8 cellular contexts compared by ENCODE assay signal in genomic region chr19:4866595-4867424, GRCh38. TPM values are rescaled to one million over a fixed set of nuclear protein-coding genes. Genes with fewer than 3 reads are reported as not detected.
A peak's percentile ranks its signal among the peaks of the same experiment; 100 is the strongest.
DNase-seq lines count a peak whose midpoint lies in the region; ATAC-seq and TF ChIP-seq lines count a peak whose summit lies in the region.

No MANE protein-coding gene starts in this region.

- BruUV-seq in A673 (replicated peaks; lab: Mats Ljungman, UMichigan), result TSS peak; percentile 68

- H3K9me3 Mint-ChIP-seq in WTC11, result no peaks in the 10 kb centered on the region

- WGBS in liver, result 5% methylated on average over 22 of the region's 22 CpGs

- CTCF ChIA-PET in A673 (lab: Charles Lee), result interaction anchor here (0.6 to 1.0 kb wide), 3 partner anchors 15 to 160 kb away, joined by 3 read pairs; no protein-coding TSS in a partner anchor
- CTCF ChIA-PET in WTC11 (lab: Charles Lee), result interaction anchor here (0.7 to 4.0 kb wide), 13 partner anchors 9 to 220 kb away, joined by 3 to 33 read pairs (median 5); partner anchors contain the start of genes FEM1A and KDM4B

- H3K4me3 ChIP-seq in A673 (ENCODE audit: low read depth, low read length, poor library complexity, severe bottlenecking) (peak overlapping the region; percentile 84), liver (ENCODE audit: low read depth in 1 of 3, low read length in 3 of 3) (peak overlapping the region; percentile 77 to 86 (median 82))

- TF ChIP-seq RAD21 in liver (IDR thresholded peaks at IDR 0.05), result peak in 1 of 2 donors; percentile 10

- H3K36me3 ChIP-seq in A673 (ENCODE audit: insufficient read depth, low read length, poor library complexity, severe bottlenecking), result no peaks in the 10 kb centered on the region
- H3K36me3 ChIP-seq in liver (ENCODE audit: control insufficient read depth in 4 of 4, insufficient read depth in 3 of 4, low read depth in 1 of 4, low read length in 3 of 4), result peaks cover 0 to 2% (median 2%) of the 10 kb centered on the region in 4 donors

- TF ChIP-seq CTCF in A673 (conservative IDR thresholded peaks at IDR 0.05; ENCODE audit: low read depth, low read length) (no peak), WTC11 (IDR thresholded peaks at IDR 0.05) (no peak), liver (IDR thresholded peaks at IDR 0.05; ENCODE audit: low read depth, low read length, missing input control) (no peak)

- H3K27ac Mint-ChIP-seq in WTC11, result peak overlapping the region; percentile 66

- DNase-seq in A673 (ENCODE audit: low spot score) (peak; percentile 34), WTC11 (ENCODE audit: low spot score) (peak; percentile 67), SK-N-DZ (ENCODE audit: low spot score) (no peak), SHP77 treated with DMSO at 0.1 percent for 48 hours (lab: John Stamatoyannopoulos, UW) (no peak)
- DNase-seq in stimulated activated CD8-positive, alpha-beta memory T cell treated with anti-CD3 and anti-CD28 coated beads, Interleukin-4, amount 100 ng/mL, for 4 hours (ENCODE audit: low read depth in 2 of 2, low spot score in 1 of 2), result peak; percentile 22 to 48

- peaks cover 9% of the 10 kb centered on the region for H3K4me1 ChIP-seq in A673 (ENCODE audit: insufficient read depth, low read length, poor library complexity, severe bottlenecking)
- peaks cover 0 to 14% (median 5%) of the 10 kb centered on the region in 4 donors for H3K4me1 ChIP-seq in liver (ENCODE audit: control insufficient read depth in 4 of 4, insufficient read depth in 4 of 4, low read length in 3 of 4)

- ATAC-seq in HG03097 (IDR thresholded peaks at IDR 0.05; ENCODE audit: low FRiP score, unreplicated experiment), result peak; percentile 9
- peak; percentile 13; the same call in 1 of the 2 replicates for ATAC-seq in WTC11

- H3K27me3 ChIP-seq in A673 (replicated peaks; ENCODE audit: insufficient read depth, low read depth, low read length, poor library complexity) (no peaks in the 10 kb centered on the region), liver (ENCODE audit: control insufficient read depth in 4 of 4, insufficient read depth in 4 of 4, low read length in 3 of 4) (no peaks in the 10 kb centered on the region)

- peak overlapping the region; percentile 80 for H3K4me3 Mint-ChIP-seq in WTC11

- H3K36me3 Mint-ChIP-seq in WTC11, result 0 out of 2 replicates have a peak, but pooled peaks cover 2% of the 10 kb centered on the region

- H3K4me1 Mint-ChIP-seq in WTC11, result peaks cover 8% of the 10 kb centered on the region

- no peaks in the 10 kb centered on the region for H3K9me3 ChIP-seq in A673 (ENCODE audit: low read depth, low read length, poor library complexity, severe bottlenecking)
- H3K9me3 ChIP-seq in liver (ENCODE audit: control insufficient read depth in 4 of 4, low read length in 3 of 4), result no peaks in the 10 kb centered on the region

- H3K9ac ChIP-seq in liver (ENCODE audit: low read depth in 1 of 2, low read length in 2 of 2), result peak overlapping the region; percentile 75 to 92

- POLR2A ChIA-PET in A673 (lab: Charles Lee; ENCODE audit: low non-redundant PET), result no interaction called here
- POLR2A ChIA-PET in WTC11 (lab: Charles Lee), result interaction anchor here (1.2 to 1.3 kb wide), 2 partner anchors 11 to 45 kb away, joined by 3 to 4 read pairs; no protein-coding TSS in a partner anchor

- intact Hi-C loops in A673 (cut with micrococcal nuclease; ENCODE audit: unreplicated experiment), result no loop called here

- no peaks in the 10 kb centered on the region for H3K27me3 Mint-ChIP-seq in WTC11 (ENCODE audit: low read depth)

- H3K27ac ChIP-seq in A673 (ENCODE audit: low read depth, low read length, poor library complexity, severe bottlenecking) (peak overlapping the region; percentile 67), cingulate gyrus (ENCODE audit: low read depth, low read length) (peak overlapping the region; percentile 69), liver (ENCODE audit: low read depth in 1 of 2, low read length in 2 of 2) (peak overlapping the region; percentile 82 to 85)

TF ChIP-seq in WTC11, 78 proteins besides CTCF, POLR2A, EP300 and RAD21 (continues in another document):
- TF ChIP-seq ESRRA (CRISPR knock-in tag; IDR thresholded peaks at IDR 0.05; ENCODE audit: borderline replicate concordance), result no peak
- no peak for TF ChIP-seq ZNF416 (CRISPR knock-in tag; IDR thresholded peaks at IDR 0.05)
- TF ChIP-seq USF1 (CRISPR knock-in tag; IDR thresholded peaks at IDR 0.05), result no peak
- TF ChIP-seq NFE2L1 (CRISPR knock-in tag; IDR thresholded peaks at IDR 0.05), result no peak
- TF ChIP-seq ZNF138 (CRISPR knock-in tag; conservative IDR thresholded peaks at IDR 0.05), result no peak
- TF ChIP-seq E2F5 (CRISPR knock-in tag; IDR thresholded peaks at IDR 0.05), result no peak
- no peak for TF ChIP-seq JAZF1 (CRISPR knock-in tag; IDR thresholded peaks at IDR 0.05)
- no peak for TF ChIP-seq OVOL2 (CRISPR knock-in tag; IDR thresholded peaks at IDR 0.05; ENCODE audit: borderline replicate concordance)
- 0 out of 2 replicates have a peak, but pooled peaks have one; percentile 15 for TF ChIP-seq MYBL2 (CRISPR knock-in tag; IDR thresholded peaks at IDR 0.05)

TF ChIP-seq in liver, 16 proteins besides CTCF, POLR2A, EP300 and RAD21 (continues in another document):
- TF ChIP-seq EGR1 (IDR thresholded peaks at IDR 0.05; ENCODE audit: low read depth in 2 of 2) (no peak), REST (IDR thresholded peaks at IDR 0.05) (no peak), ATF3 (IDR thresholded peaks at IDR 0.05) (no peak), SP1 (IDR thresholded peaks at IDR 0.05) (peak; percentile 26), MAX (IDR thresholded peaks at IDR 0.05) (no peak), GABPA (IDR thresholded peaks at IDR 0.05 in 1 of 2, conservative IDR thresholded peaks at IDR 0.05 in 1 of 2) (no peak), NR2F2 (IDR thresholded peaks at IDR 0.05) (peak; percentile 12), YY1 (IDR thresholded peaks at IDR 0.05) (no peak), JUND (IDR thresholded peaks at IDR 0.05) (no peak), HNF4A (conservative IDR thresholded peaks at IDR 0.05) (peak in 1 of 2 donors; percentile 25), RXRA (IDR thresholded peaks at IDR 0.05) (peak; percentile 60 to 87), FOXA2 (IDR thresholded peaks at IDR 0.05) (no peak), FOXA1 (IDR thresholded peaks at IDR 0.05) (no peak)

RNA-seq across cellular contexts. Expression of gene PLIN3, which starts 0.7 kb away (rescaled TPM):
- total RNA-seq in A673 (2021), result 30.6 and 39.9 TPM in 2 replicates
- 61.3 to 72.1 TPM (median 71.2 TPM) in 3 replicates for total RNA-seq in WTC11 (2021)
- total RNA-seq in liver, result 10 to 100 TPM; 22.3 to 30.2 TPM
- polyA plus RNA-seq in liver, result 10 to 100 TPM; 16.9 to 19.2 TPM
- 13.2 and 19.5 TPM in 2 replicates for polyA plus RNA-seq in SK-N-DZ (2014; cell fraction: cytosol; rRNA removed)
- 4.6 and 5.0 TPM in 2 replicates for polyA plus RNA-seq in SK-N-DZ (2014; cell fraction: nucleus; rRNA removed)

RNA-seq across cellular contexts. Expression of gene TICAM1, which starts 35.3 kb away (rescaled TPM):
- total RNA-seq in A673 (2021), result 5.6 and 7.0 TPM in 2 replicates
- total RNA-seq in WTC11 (2021), result 0.61 to 1.4 TPM (median 1.2 TPM) in 3 replicates
- 1 to 10 TPM; 2.1 to 4.6 TPM for total RNA-seq in liver
- 1 to 10 TPM; 6.3 to 8.6 TPM for polyA plus RNA-seq in liver
- polyA plus RNA-seq in SK-N-DZ (2014; cell fraction: cytosol; rRNA removed), result 0.42 and 0.79 TPM in 2 replicates
- polyA plus RNA-seq in SK-N-DZ (2014; cell fraction: nucleus; rRNA removed), result 0.21 and 0.35 TPM in 2 replicates

RNA-seq across cellular contexts. Expression of gene ARRDC5, which starts 35.9 kb away (rescaled TPM):
- total RNA-seq in A673 (2021), result not detected in 2 replicates
- total RNA-seq in WTC11 (2021), result not detected in 3 replicates
- total RNA-seq in liver, result under 1 TPM; 0.05 to 0.25 TPM
- polyA plus RNA-seq in liver, result not detected
- polyA plus RNA-seq in SK-N-DZ (2014; cell fraction: cytosol; rRNA removed), result not detected in 2 replicates
- polyA plus RNA-seq in SK-N-DZ (2014; cell fraction: nucleus; rRNA removed), result not detected in 2 replicates

RNA-seq across cellular contexts. Expression of gene UHRF1, which starts 42.5 kb away (rescaled TPM):
- total RNA-seq in A673 (2021) (192 and 203 TPM in 2 replicates), WTC11 (2021) (37.9 to 42.5 TPM (median 38.1 TPM) in 3 replicates), liver (10 to 100 TPM in 1 of 2 donors, under 1 TPM in 1; 0.25 to 57.4 TPM)
- 1 to 10 TPM in 1 of 2 donors, under 1 TPM in 1; 0.06 to 1.2 TPM for polyA plus RNA-seq in liver
- polyA plus RNA-seq in SK-N-DZ (2014; cell fraction: cytosol; rRNA removed), result 36.0 and 55.8 TPM in 2 replicates
- polyA plus RNA-seq in SK-N-DZ (2014; cell fraction: nucleus; rRNA removed), result 43.3 and 64.1 TPM in 2 replicates

Comparison
In these comparisons a context has a peak if more than half of its experiments do, and no peak if none do; other contexts are left out.
1. DNase-seq: peak in A673 (single experiment), WTC11 (single experiment) and stimulated activated CD8-positive, alpha-beta memory T cell treated with anti-CD3 and anti-CD28 coated beads, Interleukin-4, amount 100 ng/mL, for 4 hours (2 of 2); none in SK-N-DZ (single experiment) and SHP77 treated with DMSO at 0.1 percent for 48 hours (single experiment).
2. Peak in every context shown above with its lines, with median percentiles within 50 percentile points of each other: H3K27ac ChIP-seq.